ENCODE assay signal across 8 cellular contexts in the genomic region with DNA sequence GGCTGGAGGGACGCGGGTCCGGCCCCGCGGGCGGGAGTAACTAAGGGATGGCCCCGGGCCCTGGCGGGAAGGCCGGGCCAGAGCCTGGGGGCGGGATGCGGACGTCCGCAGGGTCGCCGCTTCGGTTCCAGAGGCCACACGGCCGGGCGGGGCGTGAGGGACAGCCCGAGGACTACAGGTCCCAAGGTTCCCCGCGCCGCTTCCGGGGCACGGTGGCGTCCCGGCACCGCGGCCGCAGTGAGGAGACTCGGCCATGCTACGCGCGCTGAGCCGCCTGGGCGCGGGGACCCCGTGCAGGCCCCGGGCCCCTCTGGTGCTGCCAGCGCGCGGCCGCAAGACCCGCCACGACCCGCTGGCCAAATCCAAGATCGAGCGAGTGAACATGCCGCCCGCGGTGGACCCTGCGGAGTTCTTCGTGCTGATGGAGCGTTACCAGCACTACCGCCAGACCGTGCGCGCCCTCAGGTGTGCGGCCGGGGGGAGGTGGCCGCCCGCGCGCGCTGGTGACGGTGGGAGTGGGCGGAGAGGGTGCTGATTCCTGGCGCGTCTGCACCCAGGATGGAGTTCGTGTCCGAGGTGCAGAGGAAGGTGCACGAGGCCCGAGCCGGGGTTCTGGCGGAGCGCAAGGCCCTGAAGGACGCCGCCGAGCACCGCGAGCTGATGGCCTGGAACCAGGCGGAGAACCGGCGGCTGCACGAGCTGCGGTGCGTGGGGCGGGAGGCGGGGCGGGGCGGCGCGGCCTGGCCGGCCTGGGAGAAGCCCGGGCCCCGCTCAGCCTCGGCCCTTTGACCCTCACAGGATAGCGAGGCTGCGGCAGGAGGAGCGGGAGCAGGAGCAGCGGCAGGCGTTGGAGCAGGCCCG. TPM values are rescaled to one million over a fixed set of nuclear protein-coding genes. Genes with fewer than 3 reads are reported as not detected.
A peak's percentile ranks its signal among the peaks of the same experiment; 100 is the strongest.
DNase-seq lines count a peak whose midpoint lies in the region; ATAC-seq and TF ChIP-seq lines count a peak whose summit lies in the region.

A gene (plus strand): TSS at position 237 of the 861 bp plus-strand sequence. CDS start 17 bp downstream, at position 254.

- peak within 1 kb of the TSS; percentile 89 for H3K27ac ChIP-seq in foreskin keratinocyte

- H2AFZ ChIP-seq in neuron (ENCODE audit: low read depth, low read length), result peak within 1 kb of the TSS; percentile 77

- ATAC-seq in GM21529 (IDR thresholded peaks at IDR 0.05; ENCODE audit: unreplicated experiment) (peak; percentile 90), foreskin keratinocyte (peak; percentile 79)

- no peak for TF ChIP-seq RAD21 in Ishikawa (IDR thresholded peaks at IDR 0.05; ENCODE audit: low read depth)

- 0 out of 2 replicates have a peak, but pooled peaks have one; percentile 8 for TF ChIP-seq EP300 in Ishikawa (IDR thresholded peaks at IDR 0.05; ENCODE audit: borderline replicate concordance)

- peaks cover 36% of the 10 kb centered on the region for H3K36me3 ChIP-seq in neuron (ENCODE audit: insufficient read depth, low read length)

- DNase-seq in DMS79 treated with DMSO at 0.1 percent for 48 hours (lab: John Stamatoyannopoulos, UW), result peak; percentile 46
- DNase-seq in SHP77 (lab: John Stamatoyannopoulos, UW), result peak; percentile 92 to 97
- peak; percentile 71 for DNase-seq in activated gamma-delta T cell treated with Interleukin-2 at 50 U/mL for 16 hours
- peak; percentile 64 to 83 for DNase-seq in foreskin keratinocyte
- peak; percentile 76 for DNase-seq in stromal cell of bone marrow (ENCODE audit: low read depth)

- peak; percentile 9 for TF ChIP-seq CTCF in foreskin keratinocyte (conservative IDR thresholded peaks at IDR 0.05)

- no peaks in the 10 kb centered on the region for H3K9me3 ChIP-seq in neuron (ENCODE audit: low read length)

- H3K27me3 ChIP-seq in foreskin keratinocyte (no peaks in the 10 kb centered on the region), neuron (ENCODE audit: insufficient read depth, low read length) (no peaks in the 10 kb centered on the region)

- H3K4me3 ChIP-seq in neuron (ENCODE audit: low read length), result peak within 1 kb of the TSS; percentile 96

- no peaks in the 10 kb centered on the region for H3K4me1 ChIP-seq in foreskin keratinocyte
- H3K4me1 ChIP-seq in neuron (ENCODE audit: insufficient read depth, low read length), result peaks cover 11% of the 10 kb centered on the region

TF ChIP-seq in Ishikawa, 13 proteins besides CTCF, POLR2A, EP300 and RAD21:
- TF ChIP-seq CREB1 (IDR thresholded peaks at IDR 0.05; ENCODE audit: low read depth), result 0 out of 2 replicates have a peak, but pooled peaks have one; percentile 3
- TF ChIP-seq, protein P1, sequence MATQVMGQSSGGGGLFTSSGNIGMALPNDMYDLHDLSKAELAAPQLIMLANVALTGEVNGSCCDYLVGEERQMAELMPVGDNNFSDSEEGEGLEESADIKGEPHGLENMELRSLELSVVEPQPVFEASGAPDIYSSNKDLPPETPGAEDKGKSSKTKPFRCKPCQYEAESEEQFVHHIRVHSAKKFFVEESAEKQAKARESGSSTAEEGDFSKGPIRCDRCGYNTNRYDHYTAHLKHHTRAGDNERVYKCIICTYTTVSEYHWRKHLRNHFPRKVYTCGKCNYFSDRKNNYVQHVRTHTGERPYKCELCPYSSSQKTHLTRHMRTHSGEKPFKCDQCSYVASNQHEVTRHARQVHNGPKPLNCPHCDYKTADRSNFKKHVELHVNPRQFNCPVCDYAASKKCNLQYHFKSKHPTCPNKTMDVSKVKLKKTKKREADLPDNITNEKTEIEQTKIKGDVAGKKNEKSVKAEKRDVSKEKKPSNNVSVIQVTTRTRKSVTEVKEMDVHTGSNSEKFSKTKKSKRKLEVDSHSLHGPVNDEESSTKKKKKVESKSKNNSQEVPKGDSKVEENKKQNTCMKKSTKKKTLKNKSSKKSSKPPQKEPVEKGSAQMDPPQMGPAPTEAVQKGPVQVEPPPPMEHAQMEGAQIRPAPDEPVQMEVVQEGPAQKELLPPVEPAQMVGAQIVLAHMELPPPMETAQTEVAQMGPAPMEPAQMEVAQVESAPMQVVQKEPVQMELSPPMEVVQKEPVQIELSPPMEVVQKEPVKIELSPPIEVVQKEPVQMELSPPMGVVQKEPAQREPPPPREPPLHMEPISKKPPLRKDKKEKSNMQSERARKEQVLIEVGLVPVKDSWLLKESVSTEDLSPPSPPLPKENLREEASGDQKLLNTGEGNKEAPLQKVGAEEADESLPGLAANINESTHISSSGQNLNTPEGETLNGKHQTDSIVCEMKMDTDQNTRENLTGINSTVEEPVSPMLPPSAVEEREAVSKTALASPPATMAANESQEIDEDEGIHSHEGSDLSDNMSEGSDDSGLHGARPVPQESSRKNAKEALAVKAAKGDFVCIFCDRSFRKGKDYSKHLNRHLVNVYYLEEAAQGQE (IDR thresholded peaks at IDR 0.05; ENCODE audit: low read depth), result no peak
- TF ChIP-seq, protein P2, sequence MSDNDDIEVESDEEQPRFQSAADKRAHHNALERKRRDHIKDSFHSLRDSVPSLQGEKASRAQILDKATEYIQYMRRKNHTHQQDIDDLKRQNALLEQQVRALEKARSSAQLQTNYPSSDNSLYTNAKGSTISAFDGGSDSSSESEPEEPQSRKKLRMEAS (IDR thresholded peaks at IDR 0.05), result peak; percentile 74
- no peak; the same call in none of the 2 replicates for TF ChIP-seq ZBTB7A (IDR thresholded peaks at IDR 0.05; ENCODE audit: low read depth)
- TF ChIP-seq, protein P3, sequence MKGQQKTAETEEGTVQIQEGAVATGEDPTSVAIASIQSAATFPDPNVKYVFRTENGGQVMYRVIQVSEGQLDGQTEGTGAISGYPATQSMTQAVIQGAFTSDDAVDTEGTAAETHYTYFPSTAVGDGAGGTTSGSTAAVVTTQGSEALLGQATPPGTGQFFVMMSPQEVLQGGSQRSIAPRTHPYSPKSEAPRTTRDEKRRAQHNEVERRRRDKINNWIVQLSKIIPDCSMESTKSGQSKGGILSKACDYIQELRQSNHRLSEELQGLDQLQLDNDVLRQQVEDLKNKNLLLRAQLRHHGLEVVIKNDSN (IDR thresholded peaks at IDR 0.05), result no peak
- no peak for TF ChIP-seq FOXM1 (IDR thresholded peaks at IDR 0.05; ENCODE audit: borderline replicate concordance, low read depth)
- TF ChIP-seq TAF1 (IDR thresholded peaks at IDR 0.05; ENCODE audit: low read depth), result peak; percentile 46; the same call in 1 of the 2 replicates
- no peak; the same call in 1 of the 2 replicates for TF ChIP-seq TCF12 (IDR thresholded peaks at IDR 0.05; ENCODE audit: low read depth)
- 0 out of 2 replicates have a peak, but pooled peaks have one; percentile 4 for TF ChIP-seq TEAD4 (IDR thresholded peaks at IDR 0.05)
- TF ChIP-seq EGR1 (IDR thresholded peaks at IDR 0.05), result peak; percentile 76
- TF ChIP-seq NFIC (IDR thresholded peaks at IDR 0.05), result no peak
- TF ChIP-seq CEBPB (IDR thresholded peaks at IDR 0.05), result no peak
- TF ChIP-seq YY1 (IDR thresholded peaks at IDR 0.05; ENCODE audit: low read depth), result peak; percentile 77
TF ChIP-seq in Ishikawa: peak in this region for 6.

RNA-seq across cellular contexts. Expression of the gene that starts here (rescaled TPM):
- 67.7 and 81.4 TPM in 2 replicates for total RNA-seq in foreskin keratinocyte
- 96.9 and 101 TPM in 2 replicates for polyA plus RNA-seq in foreskin keratinocyte

Comparison
In these comparisons a context has a peak if more than half of its experiments do, and no peak if none do; other contexts are left out.
1. Peak in every context shown above with its lines: DNase-seq, ATAC-seq, H3K4me3 ChIP-seq and H3K27ac ChIP-seq.